In the genomic region with DNA sequence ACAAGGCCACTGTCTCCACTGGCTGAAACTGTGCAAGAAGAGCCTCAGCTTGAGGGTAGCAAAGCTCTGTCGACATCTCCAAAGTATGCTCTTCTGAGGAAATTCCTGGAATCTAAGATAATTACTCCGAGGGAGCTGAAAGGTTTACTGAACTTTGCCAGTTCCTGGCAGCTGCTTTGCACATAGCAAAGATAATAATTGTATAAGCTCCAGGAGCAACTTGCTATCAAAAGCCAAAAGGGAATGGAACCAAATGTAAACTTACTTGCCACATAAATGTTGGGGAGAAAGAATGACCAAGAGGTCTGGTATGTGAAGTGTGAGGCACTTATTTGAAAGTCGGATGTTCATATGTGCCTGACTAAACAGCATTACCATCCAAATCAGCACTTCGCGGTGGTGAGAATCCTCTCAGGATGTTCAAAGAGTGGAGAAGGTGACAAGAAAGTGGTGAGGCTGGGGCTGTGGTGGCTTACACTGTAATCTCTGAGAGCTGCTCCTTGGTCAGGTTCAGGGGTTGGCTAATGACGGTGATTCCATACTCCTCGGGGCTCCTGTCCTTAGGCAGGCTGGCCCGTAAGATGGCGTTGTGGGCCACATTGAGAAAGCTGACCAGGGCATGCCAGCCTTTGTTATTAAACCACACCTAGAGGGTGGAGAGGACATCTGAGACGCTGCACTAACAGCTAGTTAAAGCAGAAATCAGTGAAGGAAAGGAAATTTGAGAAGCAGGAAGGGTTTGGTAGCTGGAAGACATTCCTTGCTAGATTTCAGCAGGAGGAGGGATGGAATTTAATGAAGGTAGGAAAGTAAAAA, we compare ENCODE assay signal across 14 cellular contexts.
DNase-seq lines count a peak whose midpoint lies in the region; ATAC-seq, FAIRE-seq and TF ChIP-seq lines count a peak whose summit lies in the region.
"Had no signal": no experiment of that assay in that cellular context is flagged by ENCODE, and none has a peak within 500 bp of the region (broad histone marks: within the 10 kb centered on the region; RNA-seq: fewer than 3 reads in every experiment).

No MANE protein-coding gene starts in this region.

- DNase-seq in A549 (ENCODE audit: low read depth in 1 of 2, low spot score in 1 of 2), result no peak
- DNase-seq in HT1080 (ENCODE audit: low read depth), result peak; percentile 68
- no peak for DNase-seq in chondrocyte (ENCODE audit: low spot score)
- DNase-seq in kidney tubule cell (ENCODE audit: low spot score), result peak; percentile 47
- no peak for DNase-seq in WERI-Rb-1
- DNase-seq in NCI-H748 treated with DMSO at 0.1 percent for 48 hours (lab: John Stamatoyannopoulos, UW), result no peak
- DNase-seq in ACHN, result no peak
- DNase-seq: activated naive CD4-positive, alpha-beta T cell treated with anti-CD3 and anti-CD28 coated beads for 36 hours; spleen; stimulated activated naive CD4-positive, alpha-beta T cell had no signal

- in situ Hi-C loops in ACHN (cut with HindIII; ENCODE audit: low pct_ligation_motif_present, low pct_unique_long_range_greater_than_20kb, low sequenced_read_pairs), result no loop called here

- no peak for TF ChIP-seq RAD21 in A549 (conservative IDR thresholded peaks at IDR 0.05 in 1 of 2, IDR thresholded peaks at IDR 0.05 in 1 of 2)

- no peaks in the 10 kb centered on the region for H3K9me3 ChIP-seq in A549
- H3K9me3 ChIP-seq in WERI-Rb-1 (ENCODE audit: severe bottlenecking), result no peaks in the 10 kb centered on the region
- H3K9me3 ChIP-seq: spleen had no signal

- POLR2A ChIA-PET in A549 (lab: Yijun Ruan, JAX), result no interaction called here

- H3K27me3 ChIP-seq in WERI-Rb-1 (ENCODE audit: insufficient read depth, low read depth, severe bottlenecking), result no peaks in the 10 kb centered on the region

- ATAC-seq in A549, result no peak
- no peak for ATAC-seq in GM21723 (IDR thresholded peaks at IDR 0.05; ENCODE audit: unreplicated experiment)
- ATAC-seq: activated CD4-positive, CD25-positive, alpha-beta regulatory T cell treated with anti-CD3 and anti-CD28 coated beads, Interleukin-2, amount 50 U/mL, for 24 hours; GM12878 had no signal

- H3K4me3 ChIP-seq in A549 (no peak overlapping the region), WERI-Rb-1 (ENCODE audit: low read depth, low read length) (no peak overlapping the region)
- H3K4me3 ChIP-seq: GM12878, spleen had no signal

- H3K36me3 Mint-ChIP-seq in chondrocyte (ENCODE audit: low read depth), result no peaks in the 10 kb centered on the region
- H3K36me3 Mint-ChIP-seq: memory B cell had no signal

- TF ChIP-seq CTCF in A549 (IDR thresholded peaks at IDR 0.05), result no peak
- TF ChIP-seq CTCF in chondrocyte (IDR thresholded peaks at IDR 0.05), result no peak
- TF ChIP-seq CTCF in WERI-Rb-1 (IDR thresholded peaks at IDR 0.05; ENCODE audit: low read depth, low read length), result no peak

- CTCF ChIA-PET in A549 (lab: Yijun Ruan, JAX), result interaction anchor here (1.1 to 32.3 kb wide), 6 partner anchors 8 to 443 kb away, joined by 3 to 840 read pairs (median 10); partner anchors contain the start of gene GCLM

- H3K4me1 Mint-ChIP-seq in chondrocyte (ENCODE audit: low read depth), result peaks cover 41% of the 10 kb centered on the region

- H3K4me1 ChIP-seq in A549, result peaks cover 37% of the 10 kb centered on the region

- H3K4me3 Mint-ChIP-seq in chondrocyte (ENCODE audit: unreplicated experiment), result no peak overlapping the region
- H3K4me3 Mint-ChIP-seq: activated naive CD4-positive, alpha-beta T cell treated with anti-CD3 and anti-CD28 coated beads for 36 hours; memory B cell had no signal

- FAIRE-seq in A549 (lab: Jason Lieb, UNC), result no peak
- FAIRE-seq: GM12878 had no signal

- H3K27ac Mint-ChIP-seq in chondrocyte (ENCODE audit: unreplicated experiment), result peak overlapping the region; percentile 94
- H3K27ac Mint-ChIP-seq: activated naive CD4-positive, alpha-beta T cell treated with anti-CD3 and anti-CD28 coated beads for 36 hours; memory B cell had no signal

- peak overlapping the region; percentile 28 to 56; a peak in 4 of 6 replicates for H3K27ac ChIP-seq in A549
- H3K27ac ChIP-seq in WERI-Rb-1, result no peak overlapping the region

- H3K4me2 ChIP-seq in A549, result peak overlapping the region; percentile 45

- H3K27me3 Mint-ChIP-seq in chondrocyte (ENCODE audit: low read depth), result no peaks in the 10 kb centered on the region

- TF ChIP-seq POLR2A in A549 (IDR thresholded peaks at IDR 0.05; ENCODE audit: low read length), result no peak

- 76% methylated on average over 10 of the region's 10 CpGs for WGBS in A549 (ENCODE audit: missing lambda C conversion rate)

- H3K36me3 ChIP-seq in WERI-Rb-1, result no peaks in the 10 kb centered on the region; the same call in 1 of the 2 replicates
- H3K36me3 ChIP-seq: spleen had no signal

- no peak for TF ChIP-seq EP300 in A549 (IDR thresholded peaks at IDR 0.05)

- H3K9me3 Mint-ChIP-seq in chondrocyte (ENCODE audit: low read depth), result no peaks in the 10 kb centered on the region
- H3K9me3 Mint-ChIP-seq: activated naive CD4-positive, alpha-beta T cell treated with anti-CD3 and anti-CD28 coated beads for 36 hours; memory B cell had no signal

TF ChIP-seq in A549, 52 proteins besides CTCF, POLR2A, EP300 and RAD21:
- no peak for TF ChIP-seq CHD4 (IDR thresholded peaks at IDR 0.05; ENCODE audit: borderline replicate concordance)

Comparison
In these comparisons a context has a peak if more than half of its experiments do, and no peak if none do; other contexts are left out.
1. DNase-seq: peak in HT1080 (single experiment) and kidney tubule cell (single experiment); none in A549 (0 of 2), chondrocyte (single experiment), WERI-Rb-1 (single experiment), NCI-H748 treated with DMSO at 0.1 percent for 48 hours (single experiment) and ACHN (single experiment).